In the genomic region with DNA sequence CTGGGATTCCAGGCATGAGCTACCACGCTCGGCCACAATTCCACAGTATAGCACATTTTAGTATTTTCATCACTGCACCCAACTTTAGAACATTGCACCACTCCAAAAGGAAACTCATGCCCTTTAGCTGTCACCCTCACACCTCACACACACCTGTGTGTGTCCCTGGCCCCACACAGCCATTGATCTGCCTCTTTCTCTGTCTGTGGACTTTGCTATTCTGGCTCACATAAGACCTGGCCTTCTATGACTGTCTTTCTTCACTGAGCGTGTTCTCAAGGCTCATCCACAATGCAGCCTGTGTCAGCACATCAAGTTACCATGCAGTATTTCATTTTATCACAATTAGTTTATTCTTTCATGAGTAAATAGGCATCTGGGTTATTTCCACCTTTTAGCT, we compare ENCODE assay signal across 11 cellular contexts.
"Had no signal": no experiment of that assay in that cellular context is flagged by ENCODE, and none has a peak within 500 bp of the region (broad histone marks: within the 10 kb centered on the region; RNA-seq: fewer than 3 reads in every experiment).

No MANE protein-coding gene starts in this region.

- H3K36me3 ChIP-seq: HAP-1 had no signal

- H3K4me3 ChIP-seq: GM23248, GM23338, HAP-1 had no signal

- ATAC-seq: GM23338, HCT116 had no signal

- H3K27ac Mint-ChIP-seq: GM23338, H9, HFFc6 had no signal

- H3K9ac ChIP-seq: GM23248 had no signal

- H3K27ac ChIP-seq: GM23248 had no signal

- H3K4me1 ChIP-seq: HAP-1 had no signal

- DNase-seq: GM23248, GOT3, H7, H9, HCEC 1CT, HFFc6 had no signal

- H2AFZ ChIP-seq: GM23248, GM23338 had no signal

- H3K4me2 ChIP-seq: GM23338 had no signal

- H3K9me3 Mint-ChIP-seq: H9 had no signal

- H3K4me3 Mint-ChIP-seq: GM23338, H9, HFFc6 had no signal

- H3K9me3 ChIP-seq: HAP-1 had no signal

- FAIRE-seq: H1, H54 had no signal
